9 cellular contexts compared by ENCODE assay signal in genomic region chr6:113809818-113810217, GRCh38. TPM values are rescaled to one million over a fixed set of nuclear protein-coding genes. Genes with fewer than 3 reads are reported as not detected.
DNase-seq lines count a peak whose midpoint lies in the region; ATAC-seq and TF ChIP-seq lines count a peak whose summit lies in the region.
"Had no signal": no experiment of that assay in that cellular context is flagged by ENCODE, and none has a peak within 500 bp of the region (broad histone marks: within the 10 kb centered on the region; RNA-seq: fewer than 3 reads in every experiment).

No MANE protein-coding gene starts in this region.

- H3K4me1 ChIP-seq in suprapubic skin (no peaks in the 10 kb centered on the region), colonic mucosa (no peaks in the 10 kb centered on the region)

- TF ChIP-seq CTCF in suprapubic skin (IDR thresholded peaks at IDR 0.05) (no peak), colonic mucosa (IDR thresholded peaks at IDR 0.05) (no peak)

- no peak for TF ChIP-seq POLR2A in suprapubic skin (IDR thresholded peaks at IDR 0.05)

- H3K9me3 ChIP-seq in suprapubic skin (no peaks in the 10 kb centered on the region), colonic mucosa (no peaks in the 10 kb centered on the region)

- ATAC-seq in GM19438 (IDR thresholded peaks at IDR 0.05; ENCODE audit: low read depth, unreplicated experiment) = peak; percentile 59
- ATAC-seq in HG03097 (IDR thresholded peaks at IDR 0.05; ENCODE audit: low FRiP score, unreplicated experiment) = peak; percentile 56

- WGBS in suprapubic skin = 78% methylated on average over 5 of the region's 5 CpGs

- DNase-seq in CD1c-positive myeloid dendritic cell (ENCODE audit: extremely low spot score) (peak; percentile 80), SKM-1 (lab: John Stamatoyannopoulos, UW; ENCODE audit: unreplicated experiment) (peak; percentile 87), suprapubic skin (ENCODE audit: low spot score in 2 of 2) (no peak), colonic mucosa (no peak), SHP77 (lab: John Stamatoyannopoulos, UW) (no peak), HK-2 (ENCODE audit: unreplicated experiment) (no peak)
- DNase-seq: CD4-positive, alpha-beta memory T cell had no signal

- H3K9ac ChIP-seq in colonic mucosa (ENCODE audit: low read depth in 2 of 2, low read length in 2 of 2) = no peak overlapping the region

- no peaks in the 10 kb centered on the region for H3K27me3 ChIP-seq in suprapubic skin
- H3K27me3 ChIP-seq in colonic mucosa = no peaks in the 10 kb centered on the region

- H3K27ac ChIP-seq in suprapubic skin (no peak overlapping the region), colonic mucosa (no peak overlapping the region)

- intact Hi-C loops in colonic mucosa (cut with DNase I) = no loop called here

- H3K4me3 ChIP-seq in suprapubic skin (no peak overlapping the region), colonic mucosa (no peak overlapping the region)

- H3K36me3 ChIP-seq in suprapubic skin (no peaks in the 10 kb centered on the region), colonic mucosa (no peaks in the 10 kb centered on the region)

- TF ChIP-seq EP300 in suprapubic skin (IDR thresholded peaks at IDR 0.05) = no peak

RNA-seq across cellular contexts. Expression of gene MARCKS, which starts 47.3 kb away (rescaled TPM):
- total RNA-seq in suprapubic skin = 10 to 100 TPM; 49.3 to 57.1 (median 54.6) TPM
- 100 to 1,000 TPM; 228 to 242 TPM for total RNA-seq in colonic mucosa

Comparison
In these comparisons a context has a peak if more than half of its experiments do, and no peak if none do; other contexts are left out.
1. DNase-seq: peak in CD1c-positive myeloid dendritic cell (single experiment) and SKM-1 (single experiment); none in suprapubic skin (0 of 2), colonic mucosa (single experiment), SHP77 (0 of 2) and HK-2 (single experiment).